In the genomic region with DNA sequence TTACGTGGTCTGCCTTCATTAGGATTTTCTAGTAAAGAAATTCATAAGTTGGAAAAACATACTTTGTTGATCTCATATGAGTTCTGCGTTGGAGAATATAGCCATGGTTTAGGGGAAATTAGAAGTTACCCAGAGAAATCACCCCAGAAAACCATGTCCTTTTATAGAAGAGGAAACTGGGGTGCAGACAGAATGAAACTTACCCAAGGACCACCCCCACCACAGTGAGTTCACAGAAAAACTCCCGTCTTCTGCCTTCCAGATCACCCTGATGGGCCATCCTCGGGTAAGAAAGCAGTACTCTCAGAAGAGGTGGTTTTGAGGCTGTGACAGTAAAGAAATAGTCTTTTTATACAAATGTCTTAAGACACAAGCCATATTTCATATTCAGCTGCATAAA, we compare ENCODE assay signal across 21 cellular contexts.
"Had no signal": no experiment of that assay in that cellular context is flagged by ENCODE, and none has a peak within 500 bp of the region (broad histone marks: within the 10 kb centered on the region; RNA-seq: fewer than 3 reads in every experiment).

No MANE protein-coding gene starts in this region.

- H3K27ac ChIP-seq: epithelial cell of prostate, gastrocnemius medialis, lower lobe of right lung, psoas muscle, sigmoid colon, stomach, thyroid gland, vagina had no signal

- H3K4me3 ChIP-seq: gastrocnemius medialis, lower lobe of right lung, psoas muscle, sigmoid colon, stomach, thyroid gland, vagina had no signal

- H3K36me3 ChIP-seq: gastrocnemius medialis, lower lobe of right lung, sigmoid colon, stomach, thyroid gland, vagina had no signal

- H3K4me1 ChIP-seq: gastrocnemius medialis, lower lobe of right lung, psoas muscle, sigmoid colon, stomach, thyroid gland, vagina had no signal

- DNase-seq: effector CD8-positive, alpha-beta T cell; endodermal cell; foreskin fibroblast; gastrocnemius medialis; left ventricle myocardium superior; lower lobe of right lung; naive thymus-derived CD8-positive, alpha-beta T cell; nephron progenitor cell; nucleus accumbens; posterior cingulate gyrus; psoas muscle; sigmoid colon; stimulated activated CD4-positive, alpha-beta T cell treated with anti-CD3 and anti-CD28 coated beads, Interleukin-2, amount 100 ng/mL, for 24 hours; stimulated activated CD4-positive, alpha-beta T cell treated with anti-CD3 and anti-CD28 coated beads, Interleukin-4, amount 100 ng/mL, for 24 hours; stimulated activated naive CD4-positive, alpha-beta T cell treated with Interleukin-2 at 50 U/mL for 16 hours; stomach; thyroid gland had no signal

- H3K27me3 ChIP-seq: thyroid gland, vagina had no signal

- ATAC-seq: esophagus mucosa; gastrocnemius medialis; left ventricle myocardium superior; lower lobe of right lung; naive thymus-derived CD8-positive, alpha-beta T cell; psoas muscle; stimulated activated effector memory CD8-positive, alpha-beta T cell treated with anti-CD3 and anti-CD28 coated beads, Interleukin-12 subunit alpha, Interleukin-12 subunit beta, amount 100 ng/mL, for 72 hours had no signal

- H3K9me3 ChIP-seq: gastrocnemius medialis, lower lobe of right lung, psoas muscle, sigmoid colon, stomach, thyroid gland, vagina had no signal
